1 cellular context compared by ENCODE assay signal in the genomic region with DNA sequence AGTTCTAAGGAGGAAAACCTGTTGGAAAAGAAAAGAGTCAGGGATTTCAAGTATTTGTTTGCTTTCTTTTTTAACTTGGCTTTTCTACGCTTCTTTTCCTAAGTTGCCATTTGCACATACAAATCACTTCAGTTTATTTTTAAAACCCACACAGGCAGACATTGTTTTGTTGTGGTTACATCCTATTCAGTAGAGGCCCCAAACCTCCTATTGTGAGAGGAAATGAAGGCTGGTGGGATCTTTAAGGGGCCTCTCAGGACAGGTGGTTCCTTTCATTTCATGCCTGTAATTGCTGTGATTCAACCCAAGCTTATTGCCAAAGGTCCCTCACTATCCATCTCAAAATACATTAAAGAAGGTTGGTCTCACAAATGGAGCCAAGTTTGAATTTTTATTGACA.
TF ChIP-seq lines count a peak whose summit lies in the region.

No MANE protein-coding gene starts in this region.

TF ChIP-seq in GM23338, 12 proteins besides CTCF, POLR2A, EP300 and RAD21 (continued from another document):
- TF ChIP-seq, protein P1, sequence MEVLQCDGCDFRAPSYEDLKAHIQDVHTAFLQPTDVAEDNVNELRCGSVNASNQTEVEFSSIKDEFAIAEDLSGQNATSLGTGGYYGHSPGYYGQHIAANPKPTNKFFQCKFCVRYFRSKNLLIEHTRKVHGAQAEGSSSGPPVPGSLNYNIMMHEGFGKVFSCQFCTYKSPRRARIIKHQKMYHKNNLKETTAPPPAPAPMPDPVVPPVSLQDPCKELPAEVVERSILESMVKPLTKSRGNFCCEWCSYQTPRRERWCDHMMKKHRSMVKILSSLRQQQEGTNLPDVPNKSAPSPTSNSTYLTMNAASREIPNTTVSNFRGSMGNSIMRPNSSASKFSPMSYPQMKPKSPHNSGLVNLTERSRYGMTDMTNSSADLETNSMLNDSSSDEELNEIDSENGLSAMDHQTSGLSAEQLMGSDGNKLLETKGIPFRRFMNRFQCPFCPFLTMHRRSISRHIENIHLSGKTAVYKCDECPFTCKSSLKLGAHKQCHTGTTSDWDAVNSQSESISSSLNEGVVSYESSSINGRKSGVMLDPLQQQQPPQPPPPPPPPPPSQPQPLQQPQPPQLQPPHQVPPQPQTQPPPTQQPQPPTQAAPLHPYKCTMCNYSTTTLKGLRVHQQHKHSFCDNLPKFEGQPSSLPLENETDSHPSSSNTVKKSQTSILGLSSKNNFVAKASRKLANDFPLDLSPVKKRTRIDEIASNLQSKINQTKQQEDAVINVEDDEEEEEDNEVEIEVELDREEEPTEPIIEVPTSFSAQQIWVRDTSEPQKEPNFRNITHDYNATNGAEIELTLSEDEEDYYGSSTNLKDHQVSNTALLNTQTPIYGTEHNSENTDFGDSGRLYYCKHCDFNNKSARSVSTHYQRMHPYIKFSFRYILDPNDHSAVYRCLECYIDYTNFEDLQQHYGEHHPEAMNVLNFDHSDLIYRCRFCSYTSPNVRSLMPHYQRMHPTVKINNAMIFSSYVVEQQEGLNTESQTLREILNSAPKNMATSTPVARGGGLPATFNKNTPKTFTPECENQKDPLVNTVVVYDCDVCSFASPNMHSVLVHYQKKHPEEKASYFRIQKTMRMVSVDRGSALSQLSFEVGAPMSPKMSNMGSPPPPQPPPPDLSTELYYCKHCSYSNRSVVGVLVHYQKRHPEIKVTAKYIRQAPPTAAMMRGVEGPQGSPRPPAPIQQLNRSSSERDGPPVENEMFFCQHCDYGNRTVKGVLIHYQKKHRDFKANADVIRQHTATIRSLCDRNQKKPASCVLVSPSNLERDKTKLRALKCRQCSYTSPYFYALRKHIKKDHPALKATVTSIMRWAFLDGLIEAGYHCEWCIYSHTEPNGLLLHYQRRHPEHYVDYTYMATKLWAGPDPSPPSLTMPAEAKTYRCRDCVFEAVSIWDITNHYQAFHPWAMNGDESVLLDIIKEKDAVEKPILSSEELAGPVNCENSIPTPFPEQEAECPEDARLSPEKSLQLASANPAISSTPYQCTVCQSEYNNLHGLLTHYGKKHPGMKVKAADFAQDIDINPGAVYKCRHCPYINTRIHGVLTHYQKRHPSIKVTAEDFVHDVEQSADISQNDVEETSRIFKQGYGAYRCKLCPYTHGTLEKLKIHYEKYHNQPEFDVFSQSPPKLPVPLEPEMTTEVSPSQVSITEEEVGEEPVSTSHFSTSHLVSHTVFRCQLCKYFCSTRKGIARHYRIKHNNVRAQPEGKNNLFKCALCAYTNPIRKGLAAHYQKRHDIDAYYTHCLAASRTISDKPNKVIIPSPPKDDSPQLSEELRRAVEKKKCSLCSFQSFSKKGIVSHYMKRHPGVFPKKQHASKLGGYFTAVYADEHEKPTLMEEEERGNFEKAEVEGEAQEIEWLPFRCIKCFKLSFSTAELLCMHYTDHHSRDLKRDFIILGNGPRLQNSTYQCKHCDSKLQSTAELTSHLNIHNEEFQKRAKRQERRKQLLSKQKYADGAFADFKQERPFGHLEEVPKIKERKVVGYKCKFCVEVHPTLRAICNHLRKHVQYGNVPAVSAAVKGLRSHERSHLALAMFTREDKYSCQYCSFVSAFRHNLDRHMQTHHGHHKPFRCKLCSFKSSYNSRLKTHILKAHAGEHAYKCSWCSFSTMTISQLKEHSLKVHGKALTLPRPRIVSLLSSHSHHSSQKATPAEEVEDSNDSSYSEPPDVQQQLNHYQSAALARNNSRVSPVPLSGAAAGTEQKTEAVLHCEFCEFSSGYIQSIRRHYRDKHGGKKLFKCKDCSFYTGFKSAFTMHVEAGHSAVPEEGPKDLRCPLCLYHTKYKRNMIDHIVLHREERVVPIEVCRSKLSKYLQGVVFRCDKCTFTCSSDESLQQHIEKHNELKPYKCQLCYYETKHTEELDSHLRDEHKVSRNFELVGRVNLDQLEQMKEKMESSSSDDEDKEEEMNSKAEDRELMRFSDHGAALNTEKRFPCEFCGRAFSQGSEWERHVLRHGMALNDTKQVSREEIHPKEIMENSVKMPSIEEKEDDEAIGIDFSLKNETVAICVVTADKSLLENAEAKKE (CRISPR knock-in tag; IDR thresholded peaks at IDR 0.05): no peak
- TF ChIP-seq NANOG (IDR thresholded peaks at IDR 0.05; ENCODE audit: borderline replicate concordance) (no peak), ZNF114 (CRISPR knock-in tag; IDR thresholded peaks at IDR 0.05) (no peak), ZNF331 (CRISPR knock-in tag; IDR thresholded peaks at IDR 0.05; ENCODE audit: low read depth) (no peak)
- TF ChIP-seq, protein P2, sequence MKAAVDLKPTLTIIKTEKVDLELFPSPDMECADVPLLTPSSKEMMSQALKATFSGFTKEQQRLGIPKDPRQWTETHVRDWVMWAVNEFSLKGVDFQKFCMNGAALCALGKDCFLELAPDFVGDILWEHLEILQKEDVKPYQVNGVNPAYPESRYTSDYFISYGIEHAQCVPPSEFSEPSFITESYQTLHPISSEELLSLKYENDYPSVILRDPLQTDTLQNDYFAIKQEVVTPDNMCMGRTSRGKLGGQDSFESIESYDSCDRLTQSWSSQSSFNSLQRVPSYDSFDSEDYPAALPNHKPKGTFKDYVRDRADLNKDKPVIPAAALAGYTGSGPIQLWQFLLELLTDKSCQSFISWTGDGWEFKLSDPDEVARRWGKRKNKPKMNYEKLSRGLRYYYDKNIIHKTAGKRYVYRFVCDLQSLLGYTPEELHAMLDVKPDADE (IDR thresholded peaks at IDR 0.05): no peak
